In the genomic region with DNA sequence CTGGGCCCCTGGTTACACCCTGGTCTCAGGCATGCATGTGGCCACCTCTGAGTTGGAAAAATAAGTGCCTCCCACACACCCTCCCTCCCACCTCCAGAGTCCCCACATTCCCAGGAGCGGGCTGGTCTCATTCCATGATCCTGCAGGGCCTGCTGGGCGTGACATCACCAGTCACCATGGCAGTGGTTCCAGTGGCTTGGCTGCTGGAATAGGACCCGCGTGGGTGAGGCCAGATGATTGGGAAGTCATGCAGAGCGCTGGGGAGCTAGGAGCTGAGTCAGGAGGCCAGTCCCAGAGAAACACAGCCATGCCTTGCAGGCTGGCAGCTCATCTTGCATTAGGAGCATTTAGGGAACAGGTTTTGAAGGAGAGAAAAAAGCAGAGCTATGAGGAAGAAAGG, we compare ENCODE assay signal across 10 cellular contexts.
DNase-seq lines count a peak whose midpoint lies in the region; ATAC-seq and TF ChIP-seq lines count a peak whose summit lies in the region.
"Had no signal": no experiment of that assay in that cellular context is flagged by ENCODE, and none has a peak within 500 bp of the region (broad histone marks: within the 10 kb centered on the region; RNA-seq: fewer than 3 reads in every experiment).

No MANE protein-coding gene starts in this region.

- WGBS in sigmoid colon, 2 donors = 58 to 67% methylated on average over 5 of the region's 5 CpGs

- intact Hi-C loops in sigmoid colon (cut with DNase I) = no loop called here

- H3K9me3 ChIP-seq in sigmoid colon = no peaks in the 10 kb centered on the region
- H3K9me3 ChIP-seq: Peyer's patch had no signal

- H3K4me1 ChIP-seq in sigmoid colon = peaks cover 0 to 5% (median 4%) of the 10 kb centered on the region in 4 donors

- ATAC-seq in HG03442 (IDR thresholded peaks at IDR 0.05; ENCODE audit: unreplicated experiment) = no peak

- peak; percentile 83 for DNase-seq in GM04504 (ENCODE audit: low read depth)
- peak; percentile 71 for DNase-seq in brain microvascular endothelial cell
- peak in 45 of 51 donors; percentile 5 to 79 (median 53) for DNase-seq in hypothalamus (lab: John Stamatoyannopoulos, UW)
- peak; percentile 76 for DNase-seq in sigmoid colon
- no peak for DNase-seq in NCI-H187 treated with DMSO at 0.1 percent for 48 hours (lab: John Stamatoyannopoulos, UW)
- DNase-seq in activated CD4-positive, alpha-beta T cell treated with anti-CD3 and anti-CD28 coated beads for 48 hours = no peak
- DNase-seq in DMS153 (lab: John Stamatoyannopoulos, UW) = no peak
- DNase-seq: GF-D8 had no signal

- no peaks in the 10 kb centered on the region for H3K27me3 ChIP-seq in brain microvascular endothelial cell (replicated peaks)
- H3K27me3 ChIP-seq in sigmoid colon = no peaks in the 10 kb centered on the region
- H3K27me3 ChIP-seq: Peyer's patch had no signal

- TF ChIP-seq EP300 in sigmoid colon (IDR thresholded peaks at IDR 0.05) = no peak

- H3K4me3 ChIP-seq in brain microvascular endothelial cell (ENCODE audit: low read depth, low read length) (no peak overlapping the region), sigmoid colon (no peak overlapping the region)
- H3K4me3 ChIP-seq: Peyer's patch had no signal

- no peaks in the 10 kb centered on the region for H3K36me3 ChIP-seq in brain microvascular endothelial cell (replicated peaks)
- no peaks in the 10 kb centered on the region for H3K36me3 ChIP-seq in sigmoid colon
- H3K36me3 ChIP-seq: Peyer's patch had no signal

- no peak overlapping the region for H3K27ac ChIP-seq in brain microvascular endothelial cell
- peak overlapping the region in 1 of 4 donors; percentile 6 for H3K27ac ChIP-seq in sigmoid colon
- H3K27ac ChIP-seq: Peyer's patch had no signal

- TF ChIP-seq CTCF in brain microvascular endothelial cell (IDR thresholded peaks at IDR 0.05; ENCODE audit: low read depth, low read length, missing control alignments) (no peak), sigmoid colon (IDR thresholded peaks at IDR 0.05) (no peak)

- in situ Hi-C loops in brain microvascular endothelial cell (cut with HindIII; ENCODE audit: low pct_ligation_motif_present, low sequenced_read_pairs) = no loop called here

- no peak for TF ChIP-seq POLR2A in sigmoid colon (IDR thresholded peaks at IDR 0.05)

Comparison
In these comparisons a context has a peak if more than half of its experiments do, and no peak if none do; other contexts are left out.
1. DNase-seq: peak in GM04504 (single experiment), brain microvascular endothelial cell (single experiment), hypothalamus (45 of 51) and sigmoid colon (single experiment); none in NCI-H187 treated with DMSO at 0.1 percent for 48 hours (single experiment), activated CD4-positive, alpha-beta T cell treated with anti-CD3 and anti-CD28 coated beads for 48 hours (single experiment) and DMS153 (single experiment).